8 cellular contexts compared by ENCODE assay signal in the genomic region with DNA sequence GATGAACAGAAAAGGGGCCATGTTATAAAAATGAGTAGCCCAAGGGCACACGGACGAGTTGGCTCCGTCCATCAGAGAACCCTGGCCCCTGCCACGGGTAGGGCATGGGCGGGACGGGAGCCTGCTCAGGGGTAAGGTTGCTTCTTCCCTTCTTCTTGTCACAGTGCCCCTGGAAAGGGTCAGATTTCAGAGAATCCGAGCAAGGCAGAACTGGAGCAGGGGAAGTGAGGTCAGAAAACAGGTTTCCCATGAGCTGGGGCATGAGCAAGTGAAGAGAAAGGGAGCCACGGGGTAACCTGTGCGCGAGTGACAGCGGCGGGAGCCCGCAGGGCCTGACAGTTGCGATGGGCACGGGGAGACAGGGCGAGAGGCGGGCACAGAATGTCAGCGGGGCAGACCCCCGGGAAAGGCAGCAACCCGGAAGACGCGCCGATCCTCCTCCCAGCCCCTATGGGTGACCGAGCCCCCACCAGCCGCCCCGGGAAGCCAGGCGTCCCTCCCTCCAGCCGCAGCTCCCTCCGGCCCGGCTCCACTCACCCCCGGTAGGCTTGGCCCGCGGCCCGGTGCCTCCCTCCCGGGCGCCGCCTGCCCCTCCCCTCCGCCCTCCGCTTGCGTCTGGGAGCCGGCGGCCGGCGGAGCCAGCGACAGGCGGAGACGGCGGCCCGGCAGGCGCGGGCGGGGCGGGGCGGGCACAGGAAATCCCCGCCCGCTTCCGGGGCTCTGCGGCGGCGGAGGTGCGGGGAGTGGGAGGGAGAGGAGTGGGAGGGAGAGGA. TPM values are rescaled to one million over a fixed set of nuclear protein-coding genes. Genes with fewer than 3 reads are reported as not detected.
DNase-seq lines count a peak whose midpoint lies in the region; ATAC-seq and TF ChIP-seq lines count a peak whose summit lies in the region.

TSS of gene ZNF641 (minus strand) at position 671 of the 773 bp plus-strand sequence. CDS start 2,829 bp downstream, outside the sequence.

- CTCF ChIA-PET in activated B cell treated with CpG ODN at 0.5 μM for 24 hours (lab: Charles Lee) = no interaction called here

- TF ChIP-seq CTCF in activated B cell treated with CpG ODN at 0.5 μM for 24 hours (IDR thresholded peaks at IDR 0.05) = no peak
- no peak for TF ChIP-seq CTCF in cardiac fibroblast (IDR thresholded peaks at IDR 0.05; ENCODE audit: low read depth, low read length)

- POLR2A ChIA-PET in activated B cell treated with CpG ODN at 0.5 μM for 24 hours (lab: Charles Lee) = interaction anchor here (1.0 kb wide), 1 partner anchor 151 kb away, joined by 4 read pairs; no protein-coding TSS in a partner anchor

- H3K4me3 ChIP-seq in cardiac fibroblast (replicated peaks in 1 of 2; ENCODE audit: low read depth in 2 of 2, low read length in 2 of 2) = peak within 1 kb of the TSS; percentile 71 to 83

- H3K4me3 Mint-ChIP-seq in activated B cell treated with CpG ODN at 0.5 μM for 24 hours = peak within 1 kb of the TSS; percentile 96

- ATAC-seq in HG02852 (IDR thresholded peaks at IDR 0.05; ENCODE audit: unreplicated experiment) = peak; percentile 81
- ATAC-seq in activated B cell treated with CpG ODN at 0.5 μM for 24 hours (ENCODE audit: low read depth) = peak; percentile 87

- intact Hi-C loops in activated B cell treated with CpG ODN at 0.5 μM for 24 hours (cut with micrococcal nuclease) = loop anchor here (1.0 to 10.0 kb wide), 3 partner anchors 152 to 264 kb away; partner anchors contain the start of gene ASB8

- peaks cover 25% of the 10 kb centered on the region for H3K4me1 Mint-ChIP-seq in activated B cell treated with CpG ODN at 0.5 μM for 24 hours

- DNase-seq in NCI-H2081 (lab: John Stamatoyannopoulos, UW) (peak; percentile 75 to 85), NCI-H2081 treated with DMSO at 0.1 percent for 48 hours (lab: John Stamatoyannopoulos, UW) (no peak), NCI-H1930 (lab: John Stamatoyannopoulos, UW) (peak; percentile 49 to 74), activated B cell treated with CpG ODN at 0.5 μM for 24 hours (peak; percentile 73), cardiac fibroblast (ENCODE audit: low read depth in 2 of 2) (peak; percentile 58 to 81), islet precursor cell (peak; percentile 96)
- peak; percentile 41 to 72 (median 43) for DNase-seq in stimulated activated CD4-positive, alpha-beta T cell treated with anti-CD3 and anti-CD28 coated beads, Interleukin-12 subunit alpha, Interleukin-12 subunit beta, amount 100 ng/mL, for 48 hours (ENCODE audit: low read depth in 2 of 3, low spot score in 1 of 3)

- peaks cover 31% of the 10 kb centered on the region for H3K36me3 Mint-ChIP-seq in activated B cell treated with CpG ODN at 0.5 μM for 24 hours (ENCODE audit: low read depth)

- no peaks in the 10 kb centered on the region for H3K9me3 Mint-ChIP-seq in activated B cell treated with CpG ODN at 0.5 μM for 24 hours

- no peaks in the 10 kb centered on the region for H3K27me3 Mint-ChIP-seq in activated B cell treated with CpG ODN at 0.5 μM for 24 hours

- peak within 1 kb of the TSS; percentile 90 for H3K27ac Mint-ChIP-seq in activated B cell treated with CpG ODN at 0.5 μM for 24 hours

RNA-seq across cellular contexts. Expression of gene ZNF641, which starts in this region (rescaled TPM):
- 27.6 and 34.5 TPM in 2 replicates for total RNA-seq in activated B cell treated with CpG ODN at 0.5 μM for 24 hours
